Comparison of ENCODE assay signal across 1 cellular context in the genomic region with DNA sequence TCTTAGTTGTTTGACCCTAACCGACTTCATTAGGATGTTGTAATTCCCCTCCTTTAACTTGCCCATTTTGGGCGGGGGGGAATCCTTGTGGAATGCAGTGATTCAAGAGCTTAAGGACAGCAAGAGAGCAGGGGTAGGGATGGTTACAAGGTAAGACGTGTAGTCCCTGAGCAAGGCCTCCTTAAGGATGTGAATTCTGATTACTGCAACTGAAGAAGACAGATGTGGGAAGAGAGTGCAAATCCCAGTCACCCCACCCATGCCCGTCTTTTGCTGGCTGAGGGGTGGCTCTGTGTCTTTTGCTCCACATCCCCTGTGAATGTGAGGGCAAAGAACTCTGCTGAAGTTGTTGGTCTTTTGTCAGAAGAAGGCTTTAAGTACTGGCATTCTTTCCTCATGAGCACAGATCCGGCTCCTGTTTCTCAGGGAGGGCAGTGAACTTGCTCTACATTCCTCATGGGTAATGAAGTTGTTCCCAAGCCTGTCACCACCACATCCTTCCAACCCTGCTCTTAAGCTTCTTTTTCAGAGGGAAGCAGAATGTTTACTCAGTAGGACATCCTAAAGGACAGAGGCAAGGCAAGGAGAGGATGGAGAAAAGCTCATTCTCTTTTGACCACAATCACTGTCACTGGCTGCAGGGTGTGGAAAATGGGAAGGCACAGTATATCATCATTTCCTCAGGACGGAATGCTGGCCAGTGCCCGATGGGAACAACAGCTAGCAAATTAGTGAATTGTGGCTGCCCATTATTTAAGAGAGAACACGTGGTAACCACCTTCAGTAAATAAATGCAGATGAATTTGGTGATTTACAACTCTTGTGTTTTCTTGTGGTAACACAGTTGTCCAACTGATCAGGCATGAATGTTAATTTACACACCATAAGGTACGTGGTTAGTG.
TF ChIP-seq lines count a peak whose summit lies in the region.

No MANE protein-coding gene starts in this region.

TF ChIP-seq in GM23338, 12 proteins besides CTCF, POLR2A, EP300 and RAD21:
- TF ChIP-seq, protein P1, sequence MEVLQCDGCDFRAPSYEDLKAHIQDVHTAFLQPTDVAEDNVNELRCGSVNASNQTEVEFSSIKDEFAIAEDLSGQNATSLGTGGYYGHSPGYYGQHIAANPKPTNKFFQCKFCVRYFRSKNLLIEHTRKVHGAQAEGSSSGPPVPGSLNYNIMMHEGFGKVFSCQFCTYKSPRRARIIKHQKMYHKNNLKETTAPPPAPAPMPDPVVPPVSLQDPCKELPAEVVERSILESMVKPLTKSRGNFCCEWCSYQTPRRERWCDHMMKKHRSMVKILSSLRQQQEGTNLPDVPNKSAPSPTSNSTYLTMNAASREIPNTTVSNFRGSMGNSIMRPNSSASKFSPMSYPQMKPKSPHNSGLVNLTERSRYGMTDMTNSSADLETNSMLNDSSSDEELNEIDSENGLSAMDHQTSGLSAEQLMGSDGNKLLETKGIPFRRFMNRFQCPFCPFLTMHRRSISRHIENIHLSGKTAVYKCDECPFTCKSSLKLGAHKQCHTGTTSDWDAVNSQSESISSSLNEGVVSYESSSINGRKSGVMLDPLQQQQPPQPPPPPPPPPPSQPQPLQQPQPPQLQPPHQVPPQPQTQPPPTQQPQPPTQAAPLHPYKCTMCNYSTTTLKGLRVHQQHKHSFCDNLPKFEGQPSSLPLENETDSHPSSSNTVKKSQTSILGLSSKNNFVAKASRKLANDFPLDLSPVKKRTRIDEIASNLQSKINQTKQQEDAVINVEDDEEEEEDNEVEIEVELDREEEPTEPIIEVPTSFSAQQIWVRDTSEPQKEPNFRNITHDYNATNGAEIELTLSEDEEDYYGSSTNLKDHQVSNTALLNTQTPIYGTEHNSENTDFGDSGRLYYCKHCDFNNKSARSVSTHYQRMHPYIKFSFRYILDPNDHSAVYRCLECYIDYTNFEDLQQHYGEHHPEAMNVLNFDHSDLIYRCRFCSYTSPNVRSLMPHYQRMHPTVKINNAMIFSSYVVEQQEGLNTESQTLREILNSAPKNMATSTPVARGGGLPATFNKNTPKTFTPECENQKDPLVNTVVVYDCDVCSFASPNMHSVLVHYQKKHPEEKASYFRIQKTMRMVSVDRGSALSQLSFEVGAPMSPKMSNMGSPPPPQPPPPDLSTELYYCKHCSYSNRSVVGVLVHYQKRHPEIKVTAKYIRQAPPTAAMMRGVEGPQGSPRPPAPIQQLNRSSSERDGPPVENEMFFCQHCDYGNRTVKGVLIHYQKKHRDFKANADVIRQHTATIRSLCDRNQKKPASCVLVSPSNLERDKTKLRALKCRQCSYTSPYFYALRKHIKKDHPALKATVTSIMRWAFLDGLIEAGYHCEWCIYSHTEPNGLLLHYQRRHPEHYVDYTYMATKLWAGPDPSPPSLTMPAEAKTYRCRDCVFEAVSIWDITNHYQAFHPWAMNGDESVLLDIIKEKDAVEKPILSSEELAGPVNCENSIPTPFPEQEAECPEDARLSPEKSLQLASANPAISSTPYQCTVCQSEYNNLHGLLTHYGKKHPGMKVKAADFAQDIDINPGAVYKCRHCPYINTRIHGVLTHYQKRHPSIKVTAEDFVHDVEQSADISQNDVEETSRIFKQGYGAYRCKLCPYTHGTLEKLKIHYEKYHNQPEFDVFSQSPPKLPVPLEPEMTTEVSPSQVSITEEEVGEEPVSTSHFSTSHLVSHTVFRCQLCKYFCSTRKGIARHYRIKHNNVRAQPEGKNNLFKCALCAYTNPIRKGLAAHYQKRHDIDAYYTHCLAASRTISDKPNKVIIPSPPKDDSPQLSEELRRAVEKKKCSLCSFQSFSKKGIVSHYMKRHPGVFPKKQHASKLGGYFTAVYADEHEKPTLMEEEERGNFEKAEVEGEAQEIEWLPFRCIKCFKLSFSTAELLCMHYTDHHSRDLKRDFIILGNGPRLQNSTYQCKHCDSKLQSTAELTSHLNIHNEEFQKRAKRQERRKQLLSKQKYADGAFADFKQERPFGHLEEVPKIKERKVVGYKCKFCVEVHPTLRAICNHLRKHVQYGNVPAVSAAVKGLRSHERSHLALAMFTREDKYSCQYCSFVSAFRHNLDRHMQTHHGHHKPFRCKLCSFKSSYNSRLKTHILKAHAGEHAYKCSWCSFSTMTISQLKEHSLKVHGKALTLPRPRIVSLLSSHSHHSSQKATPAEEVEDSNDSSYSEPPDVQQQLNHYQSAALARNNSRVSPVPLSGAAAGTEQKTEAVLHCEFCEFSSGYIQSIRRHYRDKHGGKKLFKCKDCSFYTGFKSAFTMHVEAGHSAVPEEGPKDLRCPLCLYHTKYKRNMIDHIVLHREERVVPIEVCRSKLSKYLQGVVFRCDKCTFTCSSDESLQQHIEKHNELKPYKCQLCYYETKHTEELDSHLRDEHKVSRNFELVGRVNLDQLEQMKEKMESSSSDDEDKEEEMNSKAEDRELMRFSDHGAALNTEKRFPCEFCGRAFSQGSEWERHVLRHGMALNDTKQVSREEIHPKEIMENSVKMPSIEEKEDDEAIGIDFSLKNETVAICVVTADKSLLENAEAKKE (CRISPR knock-in tag; IDR thresholded peaks at IDR 0.05) = peak; percentile 77
- TF ChIP-seq STAT1 (IDR thresholded peaks at IDR 0.05; ENCODE audit: unreplicated experiment) (no peak), POLR2AphosphoS5 (IDR thresholded peaks at IDR 0.05; ENCODE audit: low read depth) (no peak)
- TF ChIP-seq, protein P2, sequence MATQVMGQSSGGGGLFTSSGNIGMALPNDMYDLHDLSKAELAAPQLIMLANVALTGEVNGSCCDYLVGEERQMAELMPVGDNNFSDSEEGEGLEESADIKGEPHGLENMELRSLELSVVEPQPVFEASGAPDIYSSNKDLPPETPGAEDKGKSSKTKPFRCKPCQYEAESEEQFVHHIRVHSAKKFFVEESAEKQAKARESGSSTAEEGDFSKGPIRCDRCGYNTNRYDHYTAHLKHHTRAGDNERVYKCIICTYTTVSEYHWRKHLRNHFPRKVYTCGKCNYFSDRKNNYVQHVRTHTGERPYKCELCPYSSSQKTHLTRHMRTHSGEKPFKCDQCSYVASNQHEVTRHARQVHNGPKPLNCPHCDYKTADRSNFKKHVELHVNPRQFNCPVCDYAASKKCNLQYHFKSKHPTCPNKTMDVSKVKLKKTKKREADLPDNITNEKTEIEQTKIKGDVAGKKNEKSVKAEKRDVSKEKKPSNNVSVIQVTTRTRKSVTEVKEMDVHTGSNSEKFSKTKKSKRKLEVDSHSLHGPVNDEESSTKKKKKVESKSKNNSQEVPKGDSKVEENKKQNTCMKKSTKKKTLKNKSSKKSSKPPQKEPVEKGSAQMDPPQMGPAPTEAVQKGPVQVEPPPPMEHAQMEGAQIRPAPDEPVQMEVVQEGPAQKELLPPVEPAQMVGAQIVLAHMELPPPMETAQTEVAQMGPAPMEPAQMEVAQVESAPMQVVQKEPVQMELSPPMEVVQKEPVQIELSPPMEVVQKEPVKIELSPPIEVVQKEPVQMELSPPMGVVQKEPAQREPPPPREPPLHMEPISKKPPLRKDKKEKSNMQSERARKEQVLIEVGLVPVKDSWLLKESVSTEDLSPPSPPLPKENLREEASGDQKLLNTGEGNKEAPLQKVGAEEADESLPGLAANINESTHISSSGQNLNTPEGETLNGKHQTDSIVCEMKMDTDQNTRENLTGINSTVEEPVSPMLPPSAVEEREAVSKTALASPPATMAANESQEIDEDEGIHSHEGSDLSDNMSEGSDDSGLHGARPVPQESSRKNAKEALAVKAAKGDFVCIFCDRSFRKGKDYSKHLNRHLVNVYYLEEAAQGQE (IDR thresholded peaks at IDR 0.05; ENCODE audit: unreplicated experiment) = no peak
